Comparison of ENCODE assay signal across 24 cellular contexts in the genomic region with DNA sequence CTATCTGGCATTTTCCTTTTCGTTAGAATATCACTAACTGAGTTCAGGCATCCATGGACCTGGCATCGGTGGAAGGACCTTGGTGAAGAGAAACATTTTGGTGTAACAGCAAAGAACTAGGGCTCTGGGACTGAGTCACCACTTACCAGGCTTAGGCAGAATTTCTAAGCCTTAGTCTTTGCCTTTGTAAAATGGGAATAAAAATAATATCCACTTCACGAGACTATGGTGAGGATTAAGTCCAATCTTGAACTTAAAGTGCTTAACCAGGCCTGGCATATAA. TPM values are rescaled to one million over a fixed set of nuclear protein-coding genes. Genes with fewer than 3 reads are reported as not detected.
"Had no signal": no experiment of that assay in that cellular context is flagged by ENCODE, and none has a peak within 500 bp of the region (broad histone marks: within the 10 kb centered on the region; RNA-seq: fewer than 3 reads in every experiment).

No MANE protein-coding gene starts in this region.

- H3K4me1 ChIP-seq: parathyroid adenoma, sigmoid colon had no signal

- H3K27me3 ChIP-seq: dorsolateral prefrontal cortex, sigmoid colon had no signal

- H3K27ac ChIP-seq: dorsolateral prefrontal cortex, parathyroid adenoma, sigmoid colon, VCaP had no signal

- ATAC-seq: activated naive CD4-positive, alpha-beta T cell treated with anti-CD3 and anti-CD28 coated beads, Interleukin-2, amount 50 U/mL, for 72 hours; activated T-cell treated with anti-CD3 and anti-CD28 coated beads, Interleukin-2, amount 50 U/mL, for 72 hours; mucosa of descending colon; naive thymus-derived CD8-positive, alpha-beta T cell had no signal

- H3K36me3 ChIP-seq: sigmoid colon had no signal

- H3K4me3 ChIP-seq: dorsolateral prefrontal cortex, mucosa of descending colon, sigmoid colon had no signal

- DNase-seq: activated CD4-positive, CD25-positive, alpha-beta regulatory T cell treated with anti-CD3 and anti-CD28 coated beads, Interleukin-2, amount 50 U/mL, for 72 hours; activated CD8-positive, alpha-beta memory T cell treated with anti-CD3 and anti-CD28 coated beads for 24 hours; activated CD8-positive, alpha-beta memory T cell treated with anti-CD3 and anti-CD28 coated beads, Interleukin-2, amount 50 U/mL, for 48 hours; activated gamma-delta T cell; activated T-cell treated with anti-CD3 and anti-CD28 coated beads, Interleukin-2, amount 50 U/mL, for 72 hours; central memory CD4-positive, alpha-beta T cell; dorsolateral prefrontal cortex; foreskin melanocyte; mammary epithelial cell; mucosa of descending colon; naive thymus-derived CD8-positive, alpha-beta T cell; sigmoid colon; stimulated activated CD4-positive, alpha-beta T cell treated with anti-CD3 and anti-CD28 coated beads, Interleukin-12 subunit alpha, Interleukin-12 subunit beta, amount 100 ng/mL, for 4 hours; stimulated activated CD4-positive, alpha-beta T cell treated with anti-CD3 and anti-CD28 coated beads, Interleukin-1b, Interleukin-23, amount 100 ng/mL, for 48 hours; stimulated activated naive CD4-positive, alpha-beta T cell treated with Interleukin-2 at 50 U/mL for 16 hours; substantia nigra; trophoblast cell had no signal

- H3K9me3 ChIP-seq: mucosa of descending colon, sigmoid colon had no signal

RNA-seq across cellular contexts. Expression of a gene that starts 42.0 kb away (rescaled TPM):
- polyA plus RNA-seq: naive thymus-derived CD8-positive, alpha-beta T cell had no signal

RNA-seq across cellular contexts. Expression of a gene that starts 55.0 kb away (rescaled TPM):
- total RNA-seq: activated naive CD4-positive, alpha-beta T cell treated with anti-CD3 and anti-CD28 coated beads, Interleukin-2, amount 50 U/mL, for 72 hours; activated T-cell treated with anti-CD3 and anti-CD28 coated beads, Interleukin-2, amount 50 U/mL, for 72 hours; dorsolateral prefrontal cortex; epithelial cell of proximal tubule; fibroblast of lung; left lobe of liver; mammary epithelial cell; mucosa of descending colon; naive thymus-derived CD8-positive, alpha-beta T cell; sigmoid colon had no signal
- polyA plus RNA-seq: fibroblast of lung; keratinocyte; mammary epithelial cell; naive thymus-derived CD8-positive, alpha-beta T cell; sigmoid colon had no signal
